Comparison of ENCODE assay signal across 18 cellular contexts in the genomic region with DNA sequence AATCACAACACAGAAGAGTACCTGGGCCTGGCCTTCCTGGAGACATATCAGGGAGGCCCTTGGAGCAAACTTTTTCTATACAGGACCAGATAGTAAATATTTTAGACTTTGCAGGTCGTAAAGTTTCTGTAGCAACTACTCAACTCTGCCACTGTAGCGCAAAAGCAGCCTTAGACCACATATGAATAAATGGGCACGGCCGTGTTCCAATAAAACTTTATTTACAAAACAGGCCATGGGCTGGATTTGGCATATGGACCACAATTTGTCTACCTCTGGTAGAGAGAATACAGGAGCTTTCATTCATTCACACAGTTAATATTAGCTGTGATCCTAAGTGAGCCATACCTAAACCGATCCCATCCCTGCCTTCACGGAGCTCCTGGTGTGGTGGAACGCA.
"Had no signal": no experiment of that assay in that cellular context is flagged by ENCODE, and none has a peak within 500 bp of the region (broad histone marks: within the 10 kb centered on the region; RNA-seq: fewer than 3 reads in every experiment).

No MANE protein-coding gene starts in this region.

- H3K27me3 Mint-ChIP-seq: activated T-helper 17 cell treated with anti-CD3 and anti-CD28 coated beads, Interleukin-2, amount 50 U/mL, for 72 hours; natural killer cell treated with Interleukin-12 subunit alpha and Interleukin-12 subunit beta and Interleukin-15 and Interleukin-18, amount 100 ng/mL, for 72 hours; T-cell had no signal

- ATAC-seq: natural killer cell treated with Interleukin-12 subunit alpha and Interleukin-12 subunit beta and Interleukin-15 and Interleukin-18, amount 100 ng/mL, for 72 hours had no signal

- H3K9me3 Mint-ChIP-seq: activated T-helper 17 cell treated with anti-CD3 and anti-CD28 coated beads, Interleukin-2, amount 50 U/mL, for 72 hours; natural killer cell treated with Interleukin-12 subunit alpha and Interleukin-12 subunit beta and Interleukin-15 and Interleukin-18, amount 100 ng/mL, for 72 hours had no signal

- H3K36me3 Mint-ChIP-seq: brain, mesothelial cell of epicardium had no signal

- H3K27ac Mint-ChIP-seq: brain; mesothelial cell of epicardium; natural killer cell treated with Interleukin-12 subunit alpha and Interleukin-12 subunit beta and Interleukin-15 and Interleukin-18, amount 100 ng/mL, for 72 hours; T-cell had no signal

- DNase-seq: activated CD4-positive, CD25-positive, alpha-beta regulatory T cell; activated CD8-positive, alpha-beta memory T cell treated with anti-CD3 and anti-CD28 coated beads for 24 hours; activated CD8-positive, alpha-beta memory T cell treated with anti-CD3 and anti-CD28 coated beads, Interleukin-2, amount 50 U/mL, for 48 hours; activated naive CD4-positive, alpha-beta T cell treated with Interleukin-2 at 50 U/mL for 16 hours; anterior cingulate cortex; central memory CD4-positive, alpha-beta T cell; colonic mucosa; lower lobe of right lung; spleen; stimulated activated naive CD8-positive, alpha-beta T cell treated with anti-CD3 and anti-CD28 coated beads, Interleukin-15, Interleukin-2, amounts not matched to agents 100 U/mL and 50 U/mL, for 24 hours; substantia nigra; T-cell; T1000; tibial artery had no signal

- H3K4me3 Mint-ChIP-seq: brain; mesothelial cell of epicardium; natural killer cell treated with Interleukin-12 subunit alpha and Interleukin-12 subunit beta and Interleukin-15 and Interleukin-18, amount 100 ng/mL, for 72 hours had no signal
